In genomic region chr14:100662850-100663527, GRCh38 we compare ENCODE assay signal across 9 cellular contexts.
A peak's percentile ranks its signal among the peaks of the same experiment; 100 is the strongest.
DNase-seq lines count a peak whose midpoint lies in the region; ATAC-seq, FAIRE-seq and TF ChIP-seq lines count a peak whose summit lies in the region.
"Had no signal": no experiment of that assay in that cellular context is flagged by ENCODE, and none has a peak within 500 bp of the region (broad histone marks: within the 10 kb centered on the region; RNA-seq: fewer than 3 reads in every experiment).

No MANE protein-coding gene starts in this region.

- FAIRE-seq in small intestine (lab: Jason Lieb, UNC), result no peak

- H3K23ac ChIP-seq in IMR-90 (ENCODE audit: low read depth, low read length), result no peak overlapping the region

- no peaks in the 10 kb centered on the region for H3K36me3 Mint-ChIP-seq in T-cell

- H2AFZ ChIP-seq in IMR-90 (replicated peaks; ENCODE audit: low read length, poor library complexity), result no peak overlapping the region

- H4K20me1 ChIP-seq in IMR-90 (ENCODE audit: insufficient read depth, low read length), result peaks cover 4% of the 10 kb centered on the region; the same call in 1 of the 2 replicates

- TF ChIP-seq POLR2A in IMR-90 (IDR thresholded peaks at IDR 0.05; ENCODE audit: low read depth, low read length), result no peak

- CTCF ChIA-PET in IMR-90 (lab: Yijun Ruan, JAX) (interaction anchor here (1.3 to 1.6 kb wide), 3 partner anchors 10 to 147 kb away, joined by 3 to 4 read pairs (median 3); no protein-coding TSS in a partner anchor), T-cell (lab: Charles Lee) (interaction anchor here in 1 of 2 donors (0.8 to 1.2 kb wide), 3 partner anchors 10 to 128 kb away, joined by 3 to 8 read pairs (median 4); no protein-coding TSS in a partner anchor)

- H3K27me3 ChIP-seq in IMR-90 (ENCODE audit: control insufficient read depth, insufficient read depth, low read length) (peaks cover 21% of the 10 kb centered on the region), small intestine (ENCODE audit: control insufficient read depth in 2 of 2, insufficient read depth in 2 of 2, low read length in 2 of 2) (peaks cover 0 to 2% of the 10 kb centered on the region in 2 donors)

- H3K9me1 ChIP-seq in IMR-90 (ENCODE audit: insufficient read depth, low read length), result no peaks in the 10 kb centered on the region; the same call in 1 of the 2 replicates

- H3K4me1 Mint-ChIP-seq in T-cell, result peaks cover 2 to 5% (median 4%) of the 10 kb centered on the region in 3 donors

- H3K4me3 ChIP-seq in IMR-90 (ENCODE audit: insufficient read depth, low read depth, low read length), result no peak overlapping the region
- H3K4me3 ChIP-seq in small intestine (ENCODE audit: low read depth in 1 of 2, low read length in 2 of 2), result no peak overlapping the region

- H3K27ac ChIP-seq in IMR-90 (ENCODE audit: insufficient read depth, low read length) (no peak overlapping the region), small intestine (ENCODE audit: low read depth in 1 of 2, low read length in 1 of 2) (no peak overlapping the region)

- WGBS in IMR-90 (ENCODE audit: extremely low coverage in 2 of 2, insufficient read length in 1 of 2), 2 experiments, result no CpG with 5 or more reads among the region's 15 CpGs
- WGBS in small intestine, 3 donors, result 14 to 28% (median 25%) methylated on average over 15 of the region's 15 CpGs

- H3K9me3 ChIP-seq in IMR-90 (ENCODE audit: control insufficient read depth, insufficient read depth, low read length) (no peaks in the 10 kb centered on the region), small intestine (ENCODE audit: control insufficient read depth, low read depth) (no peaks in the 10 kb centered on the region)

- no peak overlapping the region for H2BK15ac ChIP-seq in IMR-90 (ENCODE audit: low read depth, low read length)

- in situ Hi-C loops in IMR-90 (cut with MboI; ENCODE audit: low sequenced_read_pairs), result loop anchor here (5.0 kb wide), 1 partner anchor 164 kb away; the partner anchor contains the start of gene MEG3

- H2BK120ac ChIP-seq in IMR-90 (ENCODE audit: low read depth, low read length), result no peak overlapping the region

- H3K9ac ChIP-seq in IMR-90 (ENCODE audit: low read depth, low read length), result no peak overlapping the region

- H3K4me3 Mint-ChIP-seq in T-cell, result no peak overlapping the region
- H3K4me3 Mint-ChIP-seq: dendritic cell treated with granulocyte-macrophage colony-stimulating factor and Interleukin-4, amounts not matched to agents 40 ng/mL and 50 ng/mL, for 4 days had no signal

- H4K5ac ChIP-seq in IMR-90 (ENCODE audit: low read depth, low read length), result no peak overlapping the region

- no peak overlapping the region for H4K8ac ChIP-seq in IMR-90 (ENCODE audit: low read depth in 2 of 2, low read length in 2 of 2)

- no peak overlapping the region for H3K4ac ChIP-seq in IMR-90 (ENCODE audit: low read depth, low read length)

- no peak overlapping the region for H3K27ac Mint-ChIP-seq in T-cell
- H3K27ac Mint-ChIP-seq: dendritic cell treated with granulocyte-macrophage colony-stimulating factor and Interleukin-4, amounts not matched to agents 40 ng/mL and 50 ng/mL, for 4 days had no signal

- ATAC-seq in IMR-90 (ENCODE audit: low read depth), result no peak; the same call in 1 of the 2 replicates
- ATAC-seq in T-cell (replicated peaks in 1 of 4), result peak in 2 of 4 experiments; percentile 43 to 46
- no peak for ATAC-seq in HG03442 (IDR thresholded peaks at IDR 0.05; ENCODE audit: unreplicated experiment)
- no peak for ATAC-seq in GM21515 (IDR thresholded peaks at IDR 0.05; ENCODE audit: unreplicated experiment)

- BruUV-seq in IMR-90 (replicated peaks; lab: Mats Ljungman, UMichigan), result no TSS peak

- H3K18ac ChIP-seq in IMR-90 (ENCODE audit: low read depth, low read length), result no peak overlapping the region

- no peak overlapping the region for H3K14ac ChIP-seq in IMR-90 (replicated peaks; ENCODE audit: low read depth, low read length)

- H3K79me1 ChIP-seq in IMR-90 (ENCODE audit: low read depth in 1 of 2, low read length in 2 of 2), result no peaks in the 10 kb centered on the region

- peak; percentile 79 for TF ChIP-seq RAD21 in IMR-90 (IDR thresholded peaks at IDR 0.05; ENCODE audit: low read length)

- peaks cover 12% of the 10 kb centered on the region for H3K4me1 ChIP-seq in IMR-90 (ENCODE audit: control insufficient read depth, insufficient read depth, low read length)
- peaks cover 0 to 11% of the 10 kb centered on the region in 2 donors for H3K4me1 ChIP-seq in small intestine (ENCODE audit: control insufficient read depth in 2 of 2, insufficient read depth in 1 of 2, low read depth in 1 of 2, low read length in 1 of 2)

- no peak overlapping the region for H2BK20ac ChIP-seq in IMR-90 (ENCODE audit: low read depth, low read length)

- H3K36me3 ChIP-seq in IMR-90 (ENCODE audit: control insufficient read depth, insufficient read depth, low read length) (no peaks in the 10 kb centered on the region), small intestine (ENCODE audit: control insufficient read depth in 2 of 2, insufficient read depth in 2 of 2, low read length in 2 of 2) (no peaks in the 10 kb centered on the region)

- H3K4me2 ChIP-seq in IMR-90 (ENCODE audit: low read depth, low read length), result no peak overlapping the region

- H2AK5ac ChIP-seq in IMR-90 (ENCODE audit: low read depth, low read length), result no peak overlapping the region

- H3K56ac ChIP-seq in IMR-90 (ENCODE audit: extremely low read depth, insufficient read depth, low read length), result no peak overlapping the region

- POLR2A ChIA-PET in IMR-90 (lab: Charles Lee; ENCODE audit: unreplicated experiment) (no interaction called here), T-cell (lab: Charles Lee) (no interaction called here)

- peaks cover 9 to 16% of the 10 kb centered on the region in 2 donors for H3K27me3 Mint-ChIP-seq in T-cell

- no peak overlapping the region for H4K91ac ChIP-seq in IMR-90 (ENCODE audit: insufficient read depth, low read depth, low read length)

- peak overlapping the region; percentile 58 for H2AK9ac ChIP-seq in IMR-90 (replicated peaks; ENCODE audit: low read depth, low read length, poor library complexity)

- intact Hi-C loops in IMR-90 (cut with micrococcal nuclease), result loop anchor here (1.0 to 5.0 kb wide), 3 partner anchors 165 to 574 kb away; no protein-coding TSS in a partner anchor

- H2BK5ac ChIP-seq in IMR-90 (ENCODE audit: low read depth, low read length, poor library complexity, severe bottlenecking), result no peak overlapping the region

- TF ChIP-seq CTCF in IMR-90 (conservative IDR thresholded peaks at IDR 0.05; ENCODE audit: low read depth, low read length), result peak; percentile 82

- dilution Hi-C loops in IMR-90 (cut with HindIII; ENCODE audit: low sequenced_read_pairs, unreplicated experiment), result no loop called here

- DNase-seq in DMS53 treated with DMSO at 0.1 percent for 48 hours (lab: John Stamatoyannopoulos, UW; ENCODE audit: unreplicated experiment), result peak; percentile 18
- peak; percentile 61 for DNase-seq in IMR-90
- DNase-seq in T-cell, result peak in 30 of 34 experiments; percentile 20 to 59 (median 50)
- DNase-seq in anterior cingulate cortex (lab: John Stamatoyannopoulos, UW), result peak in 36 of 58 donors; percentile 5 to 78 (median 28)
- peak; percentile 72 for DNase-seq in hepatic stellate cell (ENCODE audit: low spot score)
- DNase-seq in small intestine, result peak; percentile 74

- no peaks in the 10 kb centered on the region for H3K9me3 Mint-ChIP-seq in T-cell
- H3K9me3 Mint-ChIP-seq: dendritic cell treated with granulocyte-macrophage colony-stimulating factor and Interleukin-4, amounts not matched to agents 40 ng/mL and 50 ng/mL, for 4 days had no signal

TF ChIP-seq in IMR-90, 13 proteins besides CTCF, POLR2A, EP300 and RAD21:
- peak; percentile 58 for TF ChIP-seq SMC3 (IDR thresholded peaks at IDR 0.05; ENCODE audit: low read depth, low read length)
- no peak for TF ChIP-seq BHLHE40 (IDR thresholded peaks at IDR 0.05; ENCODE audit: low read depth, low read length)
- TF ChIP-seq FOS (IDR thresholded peaks at IDR 0.05; ENCODE audit: low read depth, low read length), result no peak
- TF ChIP-seq MAFK (IDR thresholded peaks at IDR 0.05; ENCODE audit: low read depth, low read length), result no peak

Comparison
In these comparisons a context has a peak if more than half of its experiments do, and no peak if none do; other contexts are left out.
1. DNase-seq: peak in every context shown above with its lines; median percentile 74 in small intestine; 72 in hepatic stellate cell; 61 in IMR-90; 50 in T-cell; 28 in anterior cingulate cortex; 18 in DMS53 treated with DMSO at 0.1 percent for 48 hours.